In genomic region chr1:4165901-4166300, GRCh38 we compare ENCODE assay signal across 20 cellular contexts.
DNase-seq lines count a peak whose midpoint lies in the region; ATAC-seq and TF ChIP-seq lines count a peak whose summit lies in the region.
"Had no signal": no experiment of that assay in that cellular context is flagged by ENCODE, and none has a peak within 500 bp of the region (broad histone marks: within the 10 kb centered on the region; RNA-seq: fewer than 3 reads in every experiment).

No MANE protein-coding gene starts in this region.

- no peak for TF ChIP-seq CTCF in neural progenitor cell (IDR thresholded peaks at IDR 0.05)
- no peak for TF ChIP-seq CTCF in sigmoid colon (IDR thresholded peaks at IDR 0.05)
- no peak for TF ChIP-seq CTCF in body of pancreas (IDR thresholded peaks at IDR 0.05)

- H2AFZ ChIP-seq in neural progenitor cell (replicated peaks): no peak overlapping the region

- H3K79me2 ChIP-seq in neural progenitor cell (ENCODE audit: low read depth): no peaks in the 10 kb centered on the region

- H3K9me3 Mint-ChIP-seq in neural progenitor cell: no peaks in the 10 kb centered on the region
- H3K9me3 Mint-ChIP-seq in stimulated activated naive B cell treated with anti-CD40 and anti-IgM and Interleukin-4, amounts not matched to agents 10 μg/mL and 1 μg/mL and 100 μg/mL, for 72 hours: no peaks in the 10 kb centered on the region
- H3K9me3 Mint-ChIP-seq: CD4-positive, alpha-beta memory T cell; CD4-positive, CD25-positive, alpha-beta regulatory T cell; CD8-positive, alpha-beta memory T cell had no signal

- no peaks in the 10 kb centered on the region for H3F3A ChIP-seq in neural progenitor cell (ENCODE audit: low read depth)

- H3K4me3 Mint-ChIP-seq in T-helper 17 cell: no peak overlapping the region
- H3K4me3 Mint-ChIP-seq in neural progenitor cell: no peak overlapping the region
- H3K4me3 Mint-ChIP-seq in stimulated activated naive B cell treated with anti-CD40 and anti-IgM and Interleukin-4, amounts not matched to agents 10 μg/mL and 1 μg/mL and 100 μg/mL, for 72 hours: no peak overlapping the region
- H3K4me3 Mint-ChIP-seq: CD14-positive monocyte; CD4-positive, alpha-beta memory T cell; CD4-positive, CD25-positive, alpha-beta regulatory T cell; CD8-positive, alpha-beta memory T cell had no signal

- H3K9ac ChIP-seq in neural progenitor cell: no peak overlapping the region
- H3K9ac ChIP-seq: BLaER1 had no signal

- DNase-seq in T-helper 17 cell (no peak), neural progenitor cell (ENCODE audit: low spot score) (no peak), sigmoid colon (peak; percentile 26), body of pancreas (no peak), DMS153 treated with DMSO at 0.1 percent for 48 hours (lab: John Stamatoyannopoulos, UW; ENCODE audit: unreplicated experiment) (no peak)
- no peak for DNase-seq in stimulated activated naive B cell treated with anti-CD40 and anti-IgM and Interleukin-4, amounts not matched to agents 10 μg/mL and 1 μg/mL and 100 μg/mL, for 72 hours
- DNase-seq: 8988T; ACHN; BE2C; C1 segment of cervical spinal cord; CD4-positive, alpha-beta memory T cell; CD4-positive, CD25-positive, alpha-beta regulatory T cell; CD8-positive, alpha-beta memory T cell; COR-L47; DMS 273 treated with DMSO at 0.1 percent for 48 hours; DMS153; DMS79 treated with DMSO at 0.1 percent for 48 hours had no signal

- H3K36me3 ChIP-seq in neural progenitor cell (no peaks in the 10 kb centered on the region), sigmoid colon (no peaks in the 10 kb centered on the region), body of pancreas (replicated peaks in 1 of 2; ENCODE audit: insufficient read depth in 1 of 2, low read depth in 2 of 2) (no peaks in the 10 kb centered on the region)
- H3K36me3 ChIP-seq: BE2C, BLaER1 had no signal

- no peaks in the 10 kb centered on the region for H3K4me1 ChIP-seq in neural progenitor cell
- no peaks in the 10 kb centered on the region for H3K4me1 ChIP-seq in sigmoid colon
- H3K4me1 ChIP-seq in body of pancreas: no peaks in the 10 kb centered on the region
- H3K4me1 ChIP-seq: BE2C, BLaER1 had no signal

- H3K4me1 Mint-ChIP-seq in T-helper 17 cell (no peaks in the 10 kb centered on the region), neural progenitor cell (peaks cover 25% of the 10 kb centered on the region)
- H3K4me1 Mint-ChIP-seq in stimulated activated naive B cell treated with anti-CD40 and anti-IgM and Interleukin-4, amounts not matched to agents 10 μg/mL and 1 μg/mL and 100 μg/mL, for 72 hours: peaks cover 0 to 2% of the 10 kb centered on the region in 2 donors
- H3K4me1 Mint-ChIP-seq: CD14-positive monocyte; CD4-positive, alpha-beta memory T cell; CD4-positive, CD25-positive, alpha-beta regulatory T cell; CD8-positive, alpha-beta memory T cell had no signal

- H3K27ac Mint-ChIP-seq in T-helper 17 cell (peak overlapping the region; percentile 63), neural progenitor cell (peak overlapping the region; percentile 50)
- no peak overlapping the region for H3K27ac Mint-ChIP-seq in stimulated activated naive B cell treated with anti-CD40 and anti-IgM and Interleukin-4, amounts not matched to agents 10 μg/mL and 1 μg/mL and 100 μg/mL, for 72 hours
- H3K27ac Mint-ChIP-seq: CD4-positive, alpha-beta memory T cell; CD4-positive, CD25-positive, alpha-beta regulatory T cell had no signal

- no peaks in the 10 kb centered on the region for H3K27me3 ChIP-seq in neural progenitor cell
- peaks cover 0 to 48% (median 13%) of the 10 kb centered on the region in 3 donors for H3K27me3 ChIP-seq in sigmoid colon
- no peaks in the 10 kb centered on the region for H3K27me3 ChIP-seq in body of pancreas
- H3K27me3 ChIP-seq: BE2C, BLaER1 had no signal

- ATAC-seq in T-helper 17 cell (no peak), body of pancreas (no peak)
- no peak for ATAC-seq in stimulated activated naive B cell treated with anti-CD40 and anti-IgM and Interleukin-4, amounts not matched to agents 10 μg/mL and 1 μg/mL and 100 μg/mL, for 72 hours (replicated peaks)
- ATAC-seq: GM12878 had no signal

- WGBS in sigmoid colon, 2 donors: 72 to 75% methylated on average over 12 of the region's 12 CpGs
- WGBS in body of pancreas, 2 donors: 63 to 64% methylated on average over 12 of the region's 12 CpGs

- TF ChIP-seq EP300 in sigmoid colon (IDR thresholded peaks at IDR 0.05): no peak

- intact Hi-C loops in sigmoid colon (cut with DNase I) (no loop called here), body of pancreas (cut with DNase I) (no loop called here)

- TF ChIP-seq POLR2A in sigmoid colon (IDR thresholded peaks at IDR 0.05) (no peak), body of pancreas (IDR thresholded peaks at IDR 0.05) (no peak)

- H3K27me3 Mint-ChIP-seq in T-helper 17 cell (peaks cover 66% of the 10 kb centered on the region), neural progenitor cell (ENCODE audit: insufficient read depth, low read depth) (peaks cover 25% of the 10 kb centered on the region)
- H3K27me3 Mint-ChIP-seq in stimulated activated naive B cell treated with anti-CD40 and anti-IgM and Interleukin-4, amounts not matched to agents 10 μg/mL and 1 μg/mL and 100 μg/mL, for 72 hours: peaks cover 14 to 23% of the 10 kb centered on the region in 2 donors
- H3K27me3 Mint-ChIP-seq: CD4-positive, CD25-positive, alpha-beta regulatory T cell had no signal

- no peaks in the 10 kb centered on the region for H3K9me3 ChIP-seq in T-helper 17 cell (ENCODE audit: control insufficient read depth, low read length, poor library complexity, severe bottlenecking)
- no peaks in the 10 kb centered on the region for H3K9me3 ChIP-seq in neural progenitor cell (ENCODE audit: low read depth)
- no peaks in the 10 kb centered on the region for H3K9me3 ChIP-seq in sigmoid colon
- H3K9me3 ChIP-seq in body of pancreas: no peaks in the 10 kb centered on the region
- H3K9me3 ChIP-seq: BE2C, BLaER1 had no signal

- H3K4me2 ChIP-seq in neural progenitor cell: no peak overlapping the region
- H3K4me2 ChIP-seq: BLaER1 had no signal

- H3K36me3 Mint-ChIP-seq in T-helper 17 cell (ENCODE audit: low read depth): no peaks in the 10 kb centered on the region
- H3K36me3 Mint-ChIP-seq in neural progenitor cell: no peaks in the 10 kb centered on the region
- H3K36me3 Mint-ChIP-seq in stimulated activated naive B cell treated with anti-CD40 and anti-IgM and Interleukin-4, amounts not matched to agents 10 μg/mL and 1 μg/mL and 100 μg/mL, for 72 hours: no peaks in the 10 kb centered on the region
- H3K36me3 Mint-ChIP-seq: CD14-positive monocyte; CD4-positive, alpha-beta memory T cell; CD4-positive, CD25-positive, alpha-beta regulatory T cell; CD8-positive, alpha-beta memory T cell had no signal

- H4K20me1 ChIP-seq in neural progenitor cell (ENCODE audit: low read depth): no peaks in the 10 kb centered on the region
- H4K20me1 ChIP-seq: BLaER1 had no signal

- H3K27ac ChIP-seq in neural progenitor cell (no peak overlapping the region), sigmoid colon (no peak overlapping the region), body of pancreas (no peak overlapping the region)
- H3K27ac ChIP-seq: BLaER1 had no signal

- H3K4me3 ChIP-seq in neural progenitor cell (no peak overlapping the region), sigmoid colon (no peak overlapping the region), body of pancreas (no peak overlapping the region)
- H3K4me3 ChIP-seq: BLaER1, GM12878 had no signal
